ENCODE assay signal across 9 cellular contexts in the genomic region with DNA sequence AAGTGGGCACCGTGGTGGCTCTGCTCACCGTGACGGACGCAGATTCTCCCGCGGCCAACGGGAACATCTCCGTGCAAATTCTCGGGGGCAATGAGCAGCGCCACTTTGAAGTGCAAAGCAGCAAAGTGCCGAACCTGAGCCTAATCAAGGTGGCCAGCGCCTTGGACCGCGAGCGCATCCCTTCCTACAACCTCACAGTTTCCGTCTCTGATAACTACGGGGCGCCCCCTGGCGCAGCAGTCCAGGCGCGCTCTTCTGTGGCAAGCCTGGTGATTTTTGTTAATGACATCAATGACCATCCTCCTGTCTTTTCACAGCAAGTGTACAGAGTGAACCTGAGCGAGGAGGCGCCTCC. TPM values are rescaled to one million over a fixed set of nuclear protein-coding genes. Genes with fewer than 3 reads are reported as not detected.
DNase-seq lines count a peak whose midpoint lies in the region; ATAC-seq and TF ChIP-seq lines count a peak whose summit lies in the region.
"Had no signal": no experiment of that assay in that cellular context is flagged by ENCODE, and none has a peak within 500 bp of the region (broad histone marks: within the 10 kb centered on the region; RNA-seq: fewer than 3 reads in every experiment).

No MANE protein-coding gene starts in this region.

- H3K27me3 ChIP-seq in HUES64 (ENCODE audit: insufficient read depth, low read length) (peaks cover 26% of the 10 kb centered on the region), lung (ENCODE audit: control insufficient read depth, insufficient read depth) (no peaks in the 10 kb centered on the region), thyroid gland (no peaks in the 10 kb centered on the region)

- peaks cover 17% of the 10 kb centered on the region; the same call in 1 of the 2 replicates for H3K4me1 ChIP-seq in HUES64 (ENCODE audit: insufficient read depth, low read length)
- peaks cover 6 to 20% of the 10 kb centered on the region in 2 donors for H3K4me1 ChIP-seq in lung (ENCODE audit: control insufficient read depth in 2 of 2, insufficient read depth in 2 of 2, low read length in 2 of 2)
- peaks cover 23 to 39% of the 10 kb centered on the region in 2 donors for H3K4me1 ChIP-seq in thyroid gland

- H3K27me3 Mint-ChIP-seq in dendritic cell treated with granulocyte-macrophage colony-stimulating factor and Interleukin-4, amounts not matched to agents 40 ng/mL and 50 ng/mL, for 4 days, result peaks cover 57% of the 10 kb centered on the region

- TF ChIP-seq CTCF in lung (IDR thresholded peaks at IDR 0.05; ENCODE audit: control extremely low read depth, extremely low read depth) (no peak), thyroid gland (IDR thresholded peaks at IDR 0.05) (peak in 5 of 6 experiments; percentile 30 to 47 (median 42))

- no peak for ATAC-seq in lung (ENCODE audit: insufficient read depth, low FRiP score)
- ATAC-seq in HG03442 (IDR thresholded peaks at IDR 0.05; ENCODE audit: unreplicated experiment), result no peak

- no peaks in the 10 kb centered on the region for H3K9me3 Mint-ChIP-seq in dendritic cell treated with granulocyte-macrophage colony-stimulating factor and Interleukin-4, amounts not matched to agents 40 ng/mL and 50 ng/mL, for 4 days
- H3K9me3 Mint-ChIP-seq: central memory CD8-positive, alpha-beta T cell had no signal

- 9% methylated on average over 23 of the region's 23 CpGs for WGBS in HUES64
- WGBS in lung, 2 donors, result 5 to 6% methylated on average over 23 of the region's 23 CpGs
- 4 to 42% methylated on average over 4 to 9 of the region's 23 CpGs for WGBS in thyroid gland, 2 donors

- no peak overlapping the region for H3K27ac Mint-ChIP-seq in dendritic cell treated with granulocyte-macrophage colony-stimulating factor and Interleukin-4, amounts not matched to agents 40 ng/mL and 50 ng/mL, for 4 days

- peaks cover 34% of the 10 kb centered on the region for H3K4me1 Mint-ChIP-seq in dendritic cell treated with granulocyte-macrophage colony-stimulating factor and Interleukin-4, amounts not matched to agents 40 ng/mL and 50 ng/mL, for 4 days (ENCODE audit: low read depth)

- TF ChIP-seq POLR2A in thyroid gland (IDR thresholded peaks at IDR 0.05), result no peak

- H3K36me3 ChIP-seq in HUES64 (ENCODE audit: insufficient read depth, low read length), result peaks cover 4% of the 10 kb centered on the region; the same call in 1 of the 2 replicates
- no peaks in the 10 kb centered on the region for H3K36me3 ChIP-seq in lung (ENCODE audit: control insufficient read depth in 2 of 2, insufficient read depth in 2 of 2, low read length in 2 of 2)
- H3K36me3 ChIP-seq in thyroid gland, result no peaks in the 10 kb centered on the region

- no peak overlapping the region for H3K9ac ChIP-seq in HUES64 (ENCODE audit: low read depth, low read length)

- H3K4me3 Mint-ChIP-seq in dendritic cell treated with granulocyte-macrophage colony-stimulating factor and Interleukin-4, amounts not matched to agents 40 ng/mL and 50 ng/mL, for 4 days, result peak overlapping the region; percentile 47

- intact Hi-C loops in dendritic cell treated with granulocyte-macrophage colony-stimulating factor and Interleukin-4, amounts not matched to agents 40 ng/mL and 50 ng/mL, for 4 days (cut with micrococcal nuclease), result no loop called here
- intact Hi-C loops in thyroid gland (cut with DNase I), result loop anchor here (10.0 kb wide), 1 partner anchor 117 kb away; no protein-coding TSS in a partner anchor

- no peak overlapping the region for H3K27ac ChIP-seq in HUES64 (ENCODE audit: low read depth, low read length)
- peak overlapping the region; percentile 41 to 52 for H3K27ac ChIP-seq in lung (ENCODE audit: low read depth in 1 of 2, low read length in 1 of 2)
- peak overlapping the region; percentile 21 to 97 (median 91) for H3K27ac ChIP-seq in thyroid gland

- H3K9me3 ChIP-seq in HUES64 (ENCODE audit: insufficient read depth, low read depth, low read length), result no peaks in the 10 kb centered on the region
- H3K9me3 ChIP-seq in lung (ENCODE audit: control insufficient read depth in 2 of 2, insufficient read depth in 1 of 2, low read length in 1 of 2), result no peaks in the 10 kb centered on the region
- no peaks in the 10 kb centered on the region for H3K9me3 ChIP-seq in thyroid gland

- DNase-seq in AG08396 (ENCODE audit: low spot score) (peak; percentile 41), lung (ENCODE audit: low spot score) (no peak), thyroid gland (no peak), RKO (ENCODE audit: low spot score) (no peak), GM19238 (ENCODE audit: insufficient read length, low spot score) (no peak)

- peaks cover 9% of the 10 kb centered on the region for H3K36me3 Mint-ChIP-seq in dendritic cell treated with granulocyte-macrophage colony-stimulating factor and Interleukin-4, amounts not matched to agents 40 ng/mL and 50 ng/mL, for 4 days (ENCODE audit: low read depth)

- H3K4me3 ChIP-seq in HUES64 (ENCODE audit: low read length) (peak overlapping the region; percentile 87), lung (peak overlapping the region; percentile 77), thyroid gland (replicated peaks in 1 of 3) (peak overlapping the region; percentile 37 to 88 (median 86))

RNA-seq across cellular contexts. Expression of a gene that starts 2.7 kb away (rescaled TPM):
- 4.2 TPM for polyA plus RNA-seq in HUES64 (2013, experiment 1 of 2)
- polyA plus RNA-seq in HUES64 (2013, experiment 2 of 2), result 4.2 TPM
- 100 to 1,000 TPM in 1 of 2 donors, 10 to 100 TPM in 1; 18.1 to 105 TPM for total RNA-seq in lung
- polyA plus RNA-seq in lung, result 1 to 10 TPM; 1.1 to 2.6 TPM
- total RNA-seq in thyroid gland, result 10 to 100 TPM; 29.3 to 49.8 (median 40.2) TPM
